23 cellular contexts compared by ENCODE assay signal in the genomic region with DNA sequence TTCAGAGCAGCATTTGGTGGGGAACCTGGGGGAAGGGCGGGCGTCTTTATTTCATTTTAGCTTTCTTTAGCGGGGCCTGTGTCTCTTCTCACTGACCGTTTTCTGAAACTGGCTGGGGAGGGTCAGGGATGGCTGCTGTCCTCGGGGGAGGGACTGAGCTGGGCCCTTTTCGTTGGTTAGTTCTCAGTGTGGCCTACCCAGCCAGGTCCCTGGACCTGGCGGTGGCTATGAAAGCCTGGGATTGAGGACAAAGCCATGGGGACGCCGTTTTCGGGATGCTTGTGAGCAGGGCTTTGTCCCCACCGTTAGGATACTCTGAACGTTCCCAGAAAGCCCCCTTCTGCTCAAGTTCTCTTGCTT.
DNase-seq lines count a peak whose midpoint lies in the region; ATAC-seq and TF ChIP-seq lines count a peak whose summit lies in the region.
"Had no signal": no experiment of that assay in that cellular context is flagged by ENCODE, and none has a peak within 500 bp of the region (broad histone marks: within the 10 kb centered on the region; RNA-seq: fewer than 3 reads in every experiment).

No MANE protein-coding gene starts in this region.

- intact Hi-C loops in Right ventricle myocardium inferior (cut with DNase I) (no loop called here), adrenal gland (cut with DNase I) (no loop called here), left lung (cut with DNase I) (no loop called here), posterior vena cava (cut with DNase I) (no loop called here)

- ATAC-seq in Right ventricle myocardium inferior (no peak), left lung (no peak), GM21619 (IDR thresholded peaks at IDR 0.05; ENCODE audit: unreplicated experiment) (no peak)

- H3K27ac ChIP-seq in right atrium auricular region (no peak overlapping the region), adrenal gland (no peak overlapping the region), left lung (no peak overlapping the region)
- H3K27ac ChIP-seq: BLaER1, PC-9 had no signal

- no peaks in the 10 kb centered on the region for H3K4me1 ChIP-seq in right atrium auricular region
- peaks cover 5 to 6% of the 10 kb centered on the region in 2 donors for H3K4me1 ChIP-seq in adrenal gland (replicated peaks in 1 of 2)
- H3K4me1 ChIP-seq in left lung: no peaks in the 10 kb centered on the region
- H3K4me1 ChIP-seq: HAP-1 had no signal

- TF ChIP-seq POLR2A in adrenal gland (IDR thresholded peaks at IDR 0.05): no peak

- TF ChIP-seq CTCF in right atrium auricular region (IDR thresholded peaks at IDR 0.05) (no peak), adrenal gland (IDR thresholded peaks at IDR 0.05) (no peak), left lung (IDR thresholded peaks at IDR 0.05) (no peak)

- WGBS in adrenal gland, 4 donors: 85 to 91% (median 90%) methylated on average over 10 to 12 of the region's 12 CpGs

- DNase-seq in Right ventricle myocardium inferior (ENCODE audit: missing footprints): peak; percentile 30
- no peak for DNase-seq in right atrium auricular region (ENCODE audit: low spot score)
- peak in 5 of 7 donors; percentile 1 to 21 (median 10) for DNase-seq in adrenal gland
- peak; percentile 22 for DNase-seq in left lung
- DNase-seq in posterior vena cava (ENCODE audit: low spot score): peak; percentile 50
- no peak for DNase-seq in NOMO-1 (lab: John Stamatoyannopoulos, UW; ENCODE audit: unreplicated experiment in 2 of 2)
- DNase-seq: CD4-positive, alpha-beta T cell; GOT3; IMR-90; KG1; MG63; NCI-H1105 treated with DMSO at 0.1 percent for 48 hours; NCI-H146; NCI-H1930; NCI-H446; NCI-H524 treated with DMSO at 0.1 percent for 48 hours; NCI-H82; NK-92 treated with Interleukin-12 subunit alpha and Interleukin-12 subunit beta, amount 100 ng/mL, for 24 hours; PC-9; SHP77 had no signal

- no peak overlapping the region for H3K4me3 ChIP-seq in right atrium auricular region
- no peak overlapping the region for H3K4me3 ChIP-seq in adrenal gland
- no peak overlapping the region for H3K4me3 ChIP-seq in left lung
- H3K4me3 ChIP-seq: BLaER1, HAP-1, MG63, PC-9 had no signal

- no peaks in the 10 kb centered on the region for H3K27me3 ChIP-seq in right atrium auricular region
- H3K27me3 ChIP-seq in adrenal gland: no peaks in the 10 kb centered on the region
- H3K27me3 ChIP-seq in left lung: no peaks in the 10 kb centered on the region
- H3K27me3 ChIP-seq: BLaER1, MG63 had no signal

- no peaks in the 10 kb centered on the region for H3K9me3 ChIP-seq in right atrium auricular region
- H3K9me3 ChIP-seq in adrenal gland (replicated peaks in 1 of 3): no peaks in the 10 kb centered on the region
- H3K9me3 ChIP-seq in left lung: no peaks in the 10 kb centered on the region
- H3K9me3 ChIP-seq: BLaER1, HAP-1, MG63 had no signal

- H3K36me3 ChIP-seq in right atrium auricular region (no peaks in the 10 kb centered on the region), adrenal gland (replicated peaks in 1 of 2) (peaks cover 0 to 11% of the 10 kb centered on the region in 2 donors), left lung (no peaks in the 10 kb centered on the region)
- H3K36me3 ChIP-seq: BLaER1, HAP-1, MG63 had no signal

Comparison
In these comparisons a context has a peak if more than half of its experiments do, and no peak if none do; other contexts are left out.
1. DNase-seq: peak in Right ventricle myocardium inferior (single experiment), adrenal gland (5 of 7), left lung (2 of 2) and posterior vena cava (single experiment); none in right atrium auricular region (single experiment) and NOMO-1 (0 of 2).